ENCODE assay signal across 8 cellular contexts in the genomic region with DNA sequence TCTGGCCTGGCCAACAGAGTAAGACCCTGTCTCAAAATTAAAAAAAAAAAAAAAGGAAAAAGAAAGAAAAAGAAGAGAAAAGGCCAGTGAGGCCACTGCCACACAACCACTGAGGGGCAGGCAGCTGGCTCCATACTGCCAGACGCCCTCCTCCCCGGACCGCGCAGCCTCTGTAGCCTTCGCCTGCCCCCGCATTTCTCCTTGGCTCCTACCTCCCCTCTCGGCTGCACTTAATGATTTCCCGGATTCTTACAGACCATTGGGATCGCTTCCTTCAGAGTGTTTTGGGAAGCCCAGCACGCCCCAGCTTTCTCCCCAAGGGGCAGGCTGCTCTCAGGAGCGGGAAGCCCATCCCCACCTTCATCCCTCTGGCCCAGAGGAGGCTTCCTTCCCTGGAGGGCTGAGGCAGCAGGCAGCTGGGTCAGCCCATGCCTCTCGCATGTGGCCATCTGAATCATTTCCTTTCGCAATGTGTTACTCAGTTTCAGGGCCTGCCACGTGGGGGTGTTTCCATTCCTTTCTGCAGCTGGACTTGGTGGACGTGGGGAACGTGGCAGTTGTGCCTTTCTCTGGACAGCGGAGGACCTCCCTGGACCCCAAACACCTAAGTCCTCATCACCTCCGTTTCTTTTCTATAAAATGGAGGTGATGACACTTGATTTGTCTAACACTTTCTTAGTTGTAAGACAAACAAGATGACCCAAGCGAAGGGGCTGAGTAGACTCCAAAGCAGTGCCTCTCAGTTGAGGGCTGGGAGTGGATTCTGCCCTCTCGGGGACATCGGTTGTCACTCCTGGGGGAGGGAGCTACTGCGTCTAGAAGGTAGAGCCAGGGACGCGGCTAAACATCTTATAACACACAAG. TPM values are rescaled to one million over a fixed set of nuclear protein-coding genes. Genes with fewer than 3 reads are reported as not detected.
DNase-seq lines count a peak whose midpoint lies in the region; TF ChIP-seq lines count a peak whose summit lies in the region.

No MANE protein-coding gene starts in this region.

- no peaks in the 10 kb centered on the region for H3K9me2 ChIP-seq in SK-N-SH

- peaks cover 30% of the 10 kb centered on the region for H3K27me3 Mint-ChIP-seq in activated naive CD4-positive, alpha-beta T cell treated with anti-CD3 and anti-CD28 coated beads, Interleukin-2, amount 10 ng/mL, durations not matched to agents 7 days and 5 days

- no peak overlapping the region for H3K4me3 Mint-ChIP-seq in activated naive CD4-positive, alpha-beta T cell treated with anti-CD3 and anti-CD28 coated beads, Interleukin-2, amount 10 ng/mL, durations not matched to agents 7 days and 5 days

- no peak overlapping the region for H3K9ac ChIP-seq in SK-N-SH

- no peak overlapping the region for H3K27ac Mint-ChIP-seq in activated naive CD4-positive, alpha-beta T cell treated with anti-CD3 and anti-CD28 coated beads, Interleukin-2, amount 10 ng/mL, durations not matched to agents 7 days and 5 days

- peaks cover 12% of the 10 kb centered on the region for H3K4me1 Mint-ChIP-seq in activated naive CD4-positive, alpha-beta T cell treated with anti-CD3 and anti-CD28 coated beads, Interleukin-2, amount 10 ng/mL, durations not matched to agents 7 days and 5 days

- H3K27ac ChIP-seq in SK-N-SH (ENCODE audit: low read depth in 2 of 2, low read length in 1 of 2): no peak overlapping the region

- H3K4me2 ChIP-seq in SK-N-SH: no peak overlapping the region

- H2AFZ ChIP-seq in SK-N-SH (ENCODE audit: low read depth): peak overlapping the region; percentile 68; the same call in 1 of the 2 replicates

- POLR2A ChIA-PET in SK-N-SH (lab: Yijun Ruan, JAX): no interaction called here

- DNase-seq in GM03348 (ENCODE audit: low spot score) (peak; percentile 90), SK-N-SH (no peak), fibroblast of villous mesenchyme (ENCODE audit: low read depth) (peak; percentile 96), pons (ENCODE audit: low spot score) (peak; percentile 66), NCI-H748 (lab: John Stamatoyannopoulos, UW; ENCODE audit: unreplicated experiment) (no peak)
- DNase-seq in central memory CD4-positive, alpha-beta T cell: no peak
- DNase-seq in stimulated activated CD4-positive, alpha-beta T cell treated with anti-CD3 and anti-CD28 coated beads, Interleukin-4, amount 100 ng/mL, for 1 hour: no peak
- DNase-seq in activated naive CD4-positive, alpha-beta T cell treated with anti-CD3 and anti-CD28 coated beads, Interleukin-2, amount 10 ng/mL, durations not matched to agents 7 days and 5 days: no peak

- H3K79me2 ChIP-seq in SK-N-SH (ENCODE audit: insufficient read depth): no peaks in the 10 kb centered on the region

- H4K20me1 ChIP-seq in SK-N-SH (ENCODE audit: insufficient read depth): no peaks in the 10 kb centered on the region

- WGBS in SK-N-SH (ENCODE audit: low lambda C conversion rate): 90% methylated on average over 19 of the region's 24 CpGs

- CTCF ChIA-PET in SK-N-SH (lab: Yijun Ruan, JAX): no interaction called here
- CTCF ChIA-PET in activated naive CD4-positive, alpha-beta T cell treated with anti-CD3 and anti-CD28 coated beads, Interleukin-2, amount 10 ng/mL, durations not matched to agents 7 days and 5 days (lab: Charles Lee): no interaction called here

- no peaks in the 10 kb centered on the region for H3K27me3 ChIP-seq in SK-N-SH (ENCODE audit: insufficient read depth)

- TF ChIP-seq CTCF in SK-N-SH (IDR thresholded peaks at IDR 0.05) (no peak), fibroblast of villous mesenchyme (IDR thresholded peaks at IDR 0.05; ENCODE audit: insufficient read depth, low read depth, low read length) (peak; percentile 10)

- H3K36me3 Mint-ChIP-seq in activated naive CD4-positive, alpha-beta T cell treated with anti-CD3 and anti-CD28 coated beads, Interleukin-2, amount 10 ng/mL, durations not matched to agents 7 days and 5 days: no peaks in the 10 kb centered on the region

- TF ChIP-seq RAD21 in SK-N-SH (IDR thresholded peaks at IDR 0.05; ENCODE audit: low read length): no peak

- H3K9me3 Mint-ChIP-seq in activated naive CD4-positive, alpha-beta T cell treated with anti-CD3 and anti-CD28 coated beads, Interleukin-2, amount 10 ng/mL, durations not matched to agents 7 days and 5 days: no peaks in the 10 kb centered on the region

- TF ChIP-seq EP300 in SK-N-SH (IDR thresholded peaks at IDR 0.05; ENCODE audit: borderline replicate concordance in 1 of 2, low read depth in 1 of 2, low read length in 1 of 2): no peak

- H3K9me3 ChIP-seq in SK-N-SH: no peaks in the 10 kb centered on the region

- no peaks in the 10 kb centered on the region for H3K4me1 ChIP-seq in SK-N-SH (ENCODE audit: control insufficient read depth in 1 of 2, insufficient read depth in 2 of 2, low read depth in 1 of 2, low read length in 1 of 2)

- H3K4me3 ChIP-seq in SK-N-SH (ENCODE audit: low read depth in 2 of 2, low read length in 1 of 2) (no peak overlapping the region), fibroblast of villous mesenchyme (ENCODE audit: low read depth, low read length) (no peak overlapping the region)

- H3F3A ChIP-seq in SK-N-SH (replicated peaks; ENCODE audit: insufficient read depth): no peaks in the 10 kb centered on the region

- H3K36me3 ChIP-seq in SK-N-SH (replicated peaks in 1 of 2; ENCODE audit: control insufficient read depth in 1 of 2, insufficient read depth in 2 of 2, low read length in 1 of 2): no peaks in the 10 kb centered on the region

TF ChIP-seq in SK-N-SH, 30 proteins besides CTCF, POLR2A, EP300 and RAD21:
- TF ChIP-seq FOXM1 (IDR thresholded peaks at IDR 0.05; ENCODE audit: low read depth) (no peak), FOSL2 (IDR thresholded peaks at IDR 0.05; ENCODE audit: borderline replicate concordance, low read depth) (peak; percentile 40; the same call in 1 of the 2 replicates), POLR2AphosphoS5 (IDR thresholded peaks at IDR 0.05; ENCODE audit: low read depth, low read length) (no peak), ELF1 (IDR thresholded peaks at IDR 0.05) (no peak), RCOR1 (IDR thresholded peaks at IDR 0.05; ENCODE audit: low read length) (no peak), MXI1 (IDR thresholded peaks at IDR 0.05; ENCODE audit: low read depth, low read length) (no peak), TCF12 (IDR thresholded peaks at IDR 0.05) (peak; percentile 56)
- TF ChIP-seq, protein P1, sequence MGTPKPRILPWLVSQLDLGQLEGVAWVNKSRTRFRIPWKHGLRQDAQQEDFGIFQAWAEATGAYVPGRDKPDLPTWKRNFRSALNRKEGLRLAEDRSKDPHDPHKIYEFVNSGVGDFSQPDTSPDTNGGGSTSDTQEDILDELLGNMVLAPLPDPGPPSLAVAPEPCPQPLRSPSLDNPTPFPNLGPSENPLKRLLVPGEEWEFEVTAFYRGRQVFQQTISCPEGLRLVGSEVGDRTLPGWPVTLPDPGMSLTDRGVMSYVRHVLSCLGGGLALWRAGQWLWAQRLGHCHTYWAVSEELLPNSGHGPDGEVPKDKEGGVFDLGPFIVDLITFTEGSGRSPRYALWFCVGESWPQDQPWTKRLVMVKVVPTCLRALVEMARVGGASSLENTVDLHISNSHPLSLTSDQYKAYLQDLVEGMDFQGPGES (IDR thresholded peaks at IDR 0.05; ENCODE audit: low read depth, low read length): no peak
- TF ChIP-seq, protein P2, sequence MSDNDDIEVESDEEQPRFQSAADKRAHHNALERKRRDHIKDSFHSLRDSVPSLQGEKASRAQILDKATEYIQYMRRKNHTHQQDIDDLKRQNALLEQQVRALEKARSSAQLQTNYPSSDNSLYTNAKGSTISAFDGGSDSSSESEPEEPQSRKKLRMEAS (IDR thresholded peaks at IDR 0.05; ENCODE audit: low read depth): peak; percentile 95

RNA-seq across cellular contexts. Expression of a gene that starts 2.3 kb away (rescaled TPM):
- 0.02 TPM in 2 replicates for polyA plus RNA-seq in SK-N-SH (2012; rRNA removed)
- 0.01 TPM in 1 of 2 replicates, not detected in the other for polyA plus RNA-seq in SK-N-SH (2012; cell fraction: cytosol; rRNA removed)
- 0.07 and 0.14 TPM in 2 replicates for polyA plus RNA-seq in SK-N-SH (2012; cell fraction: nucleus; rRNA removed)
- 0.97 and 2.2 TPM in 2 replicates for total RNA-seq in fibroblast of villous mesenchyme

RNA-seq across cellular contexts. Expression of a gene that starts 41.0 kb away (rescaled TPM):
- polyA plus RNA-seq in SK-N-SH (2012; rRNA removed): not detected in 2 replicates
- not detected in 2 replicates for polyA plus RNA-seq in SK-N-SH (2012; cell fraction: cytosol; rRNA removed)
- not detected in 2 replicates for polyA plus RNA-seq in SK-N-SH (2012; cell fraction: nucleus; rRNA removed)
- total RNA-seq in fibroblast of villous mesenchyme: not detected in 2 replicates

Comparison
In these comparisons a context has a peak if more than half of its experiments do, and no peak if none do; other contexts are left out.
1. DNase-seq: peak in GM03348 (single experiment), fibroblast of villous mesenchyme (single experiment) and pons (single experiment); none in SK-N-SH (single experiment), central memory CD4-positive, alpha-beta T cell (single experiment), NCI-H748 (single experiment), stimulated activated CD4-positive, alpha-beta T cell treated with anti-CD3 and anti-CD28 coated beads, Interleukin-4, amount 100 ng/mL, for 1 hour (single experiment) and activated naive CD4-positive, alpha-beta T cell treated with anti-CD3 and anti-CD28 coated beads, Interleukin-2, amount 10 ng/mL, durations not matched to agents 7 days and 5 days (single experiment).